In the genomic region with DNA sequence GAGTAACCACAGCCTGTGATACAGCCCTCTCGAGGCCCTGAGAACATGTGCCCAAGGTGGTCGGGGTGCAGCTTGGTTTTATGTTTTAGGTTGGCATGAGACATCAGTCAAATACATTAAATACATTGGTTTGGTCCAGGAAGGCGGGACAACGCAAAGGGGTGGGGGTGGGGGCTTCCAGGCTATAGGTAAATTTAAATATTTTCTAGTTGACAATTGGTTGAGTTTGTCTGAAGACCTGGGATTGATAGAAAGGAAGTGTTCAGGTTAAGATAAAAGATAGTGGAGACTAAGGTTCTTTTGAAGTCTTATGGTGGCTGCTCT, we compare ENCODE assay signal across 8 cellular contexts. TPM values are rescaled to one million over a fixed set of nuclear protein-coding genes. Genes with fewer than 3 reads are reported as not detected.
DNase-seq lines count a peak whose midpoint lies in the region; TF ChIP-seq lines count a peak whose summit lies in the region.

No MANE protein-coding gene starts in this region.

- H3K36me3 ChIP-seq in HAP-1 (replicated peaks), result peaks cover 10% of the 10 kb centered on the region
- peaks cover 6 to 12% (median 8%) of the 10 kb centered on the region in 3 donors for H3K36me3 ChIP-seq in skeletal muscle tissue (ENCODE audit: control insufficient read depth in 3 of 3, insufficient read depth in 3 of 3, low read length in 3 of 3)

- no peak for TF ChIP-seq CTCF in fibroblast of mammary gland (conservative IDR thresholded peaks at IDR 0.05; ENCODE audit: control insufficient read depth, insufficient read depth, low read depth, low read length)
- TF ChIP-seq CTCF in GM13977 (IDR thresholded peaks at IDR 0.05; ENCODE audit: extremely low read depth, insufficient read depth, missing control alignments), result no peak

- in situ Hi-C loops in HAP-1 (cut with MboI; ENCODE audit: low sequenced_read_pairs) (no loop called here), GM13977 (cut with MboI; ENCODE audit: low pct_unique_long_range_greater_than_20kb, low sequenced_read_pairs, unreplicated experiment) (no loop called here)

- intact Hi-C loops in activated CD4-positive, alpha-beta T cell treated with anti-CD3 and anti-CD28 coated beads, Interleukin-2, amount 10 ng/mL, durations not matched to agents 24 days and 14 days (cut with micrococcal nuclease), result loop anchor here (1.0 to 10.0 kb wide), 2 partner anchors 148 to 194 kb away; partner anchors contain the start of gene LCMT1

- no peaks in the 10 kb centered on the region for H3K27me3 Mint-ChIP-seq in activated CD4-positive, alpha-beta T cell treated with anti-CD3 and anti-CD28 coated beads, Interleukin-2, amount 10 ng/mL, durations not matched to agents 24 days and 14 days

- peaks cover 23% of the 10 kb centered on the region for H3K36me3 Mint-ChIP-seq in activated CD4-positive, alpha-beta T cell treated with anti-CD3 and anti-CD28 coated beads, Interleukin-2, amount 10 ng/mL, durations not matched to agents 24 days and 14 days (ENCODE audit: low read depth)

- peak overlapping the region; percentile 96 for H3K27ac ChIP-seq in skeletal muscle tissue (ENCODE audit: low read depth, low read length)

- H3K9me3 ChIP-seq in HAP-1 (no peaks in the 10 kb centered on the region; the same call in 1 of the 2 replicates), skeletal muscle tissue (ENCODE audit: control insufficient read depth in 3 of 3, low read length in 3 of 3) (no peaks in the 10 kb centered on the region)

- peak overlapping the region; percentile 91 for H3K4me3 Mint-ChIP-seq in activated CD4-positive, alpha-beta T cell treated with anti-CD3 and anti-CD28 coated beads, Interleukin-2, amount 10 ng/mL, durations not matched to agents 24 days and 14 days

- H3K4me3 ChIP-seq in HAP-1 (peak overlapping the region; percentile 73), fibroblast of mammary gland (ENCODE audit: control insufficient read depth, low read depth, low read length) (peak overlapping the region; percentile 66), skeletal muscle tissue (ENCODE audit: low read length in 3 of 3) (peak overlapping the region; percentile 88 to 94 (median 89))

- no peaks in the 10 kb centered on the region for H3K27me3 ChIP-seq in HAP-1 (ENCODE audit: low read depth)
- no peaks in the 10 kb centered on the region for H3K27me3 ChIP-seq in skeletal muscle tissue (ENCODE audit: control insufficient read depth in 3 of 3, insufficient read depth in 3 of 3, low read length in 3 of 3)

- DNase-seq in HAP-1 (ENCODE audit: low spot score in 2 of 2) (peak in 1 of 2 experiments; percentile 14), fibroblast of mammary gland (ENCODE audit: low read depth) (no peak), occipital lobe (lab: John Stamatoyannopoulos, UW) (no peak), GM13977 (ENCODE audit: low spot score) (no peak), H4 (ENCODE audit: low spot score) (no peak), SIG-M5 treated with dmso at 0.1 percent for 504 hours (lab: John Stamatoyannopoulos, UW; ENCODE audit: unreplicated experiment) (no peak)
- no peak for DNase-seq in activated CD4-positive, alpha-beta T cell treated with anti-CD3 and anti-CD28 coated beads, Interleukin-2, amount 10 ng/mL, durations not matched to agents 24 days and 14 days

- H3K4me1 Mint-ChIP-seq in activated CD4-positive, alpha-beta T cell treated with anti-CD3 and anti-CD28 coated beads, Interleukin-2, amount 10 ng/mL, durations not matched to agents 24 days and 14 days, result peaks cover 44% of the 10 kb centered on the region

- peak overlapping the region; percentile 97 for H3K27ac Mint-ChIP-seq in activated CD4-positive, alpha-beta T cell treated with anti-CD3 and anti-CD28 coated beads, Interleukin-2, amount 10 ng/mL, durations not matched to agents 24 days and 14 days

- H3K9me3 Mint-ChIP-seq in activated CD4-positive, alpha-beta T cell treated with anti-CD3 and anti-CD28 coated beads, Interleukin-2, amount 10 ng/mL, durations not matched to agents 24 days and 14 days, result no peaks in the 10 kb centered on the region

- H3K4me1 ChIP-seq in HAP-1 (peaks cover 5% of the 10 kb centered on the region; the same call in 1 of the 2 replicates), skeletal muscle tissue (ENCODE audit: control insufficient read depth in 3 of 3, insufficient read depth in 3 of 3, low read length in 3 of 3) (peaks cover 35 to 45% (median 42%) of the 10 kb centered on the region in 3 donors)

- H3K9ac ChIP-seq in skeletal muscle tissue (ENCODE audit: low read depth in 1 of 3, low read length in 3 of 3), result peak overlapping the region; percentile 91 to 99 (median 99)

RNA-seq across cellular contexts. Expression of gene ZKSCAN2, which starts 1.2 kb away (rescaled TPM):
- 6.3 and 6.8 TPM in 2 replicates for total RNA-seq in activated CD4-positive, alpha-beta T cell treated with anti-CD3 and anti-CD28 coated beads, Interleukin-2, amount 10 ng/mL, durations not matched to agents 24 days and 14 days
- total RNA-seq in skeletal muscle tissue, result 5.2 TPM
- 14.0 TPM for total RNA-seq in occipital lobe
- 2.6 and 3.9 TPM in 2 replicates for total RNA-seq in H4 (2014; rRNA removed; shearing (Covaris generic))

RNA-seq across cellular contexts. Expression of gene AQP8, which starts 42.1 kb away (rescaled TPM):
- total RNA-seq in activated CD4-positive, alpha-beta T cell treated with anti-CD3 and anti-CD28 coated beads, Interleukin-2, amount 10 ng/mL, durations not matched to agents 24 days and 14 days, result 0.21 TPM in 1 of 2 replicates, not detected in the other
- total RNA-seq in skeletal muscle tissue (not detected), occipital lobe (not detected)
- 0.08 and 0.19 TPM in 2 replicates for total RNA-seq in H4 (2014; rRNA removed; shearing (Covaris generic))
